10 cellular contexts compared by ENCODE assay signal in the genomic region with DNA sequence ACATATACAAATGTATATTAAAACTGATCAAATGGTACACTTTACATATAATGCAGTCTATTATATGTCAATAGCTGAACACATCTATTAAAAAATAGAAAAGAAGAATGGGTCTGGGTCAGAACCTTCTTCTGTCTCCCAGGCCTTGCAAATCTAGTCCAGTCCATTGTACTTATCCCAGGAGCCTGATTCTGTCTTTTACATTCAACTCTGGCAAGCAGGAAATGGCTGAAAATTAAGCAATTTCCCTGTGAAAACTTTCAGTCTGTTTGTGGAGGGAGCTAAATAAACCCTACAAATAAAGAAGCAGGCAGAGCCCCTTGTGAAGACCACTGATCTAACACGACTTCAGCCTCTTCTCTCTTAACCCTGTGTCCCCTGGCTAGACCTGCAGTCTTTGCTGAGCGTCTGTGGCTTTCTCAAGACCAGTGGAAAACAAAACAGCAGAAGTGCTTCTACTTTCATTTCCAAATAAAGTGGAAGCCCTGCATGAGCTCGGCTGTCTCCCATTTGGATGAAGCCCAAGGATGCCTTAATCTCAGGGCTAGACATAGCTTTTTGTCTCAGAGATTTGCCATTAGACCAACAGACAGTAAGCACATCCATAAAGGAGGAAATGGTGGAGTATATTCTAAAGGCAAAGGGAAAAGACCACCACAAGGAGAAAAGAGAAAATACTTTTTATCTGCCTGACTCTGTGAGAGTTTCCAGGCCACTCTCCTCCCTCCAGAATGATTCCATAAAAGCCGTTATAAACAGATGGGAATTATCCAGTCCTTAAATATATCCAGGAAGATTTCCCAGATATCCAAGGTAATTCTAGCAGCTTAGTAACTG. TPM values are rescaled to one million over a fixed set of nuclear protein-coding genes. Genes with fewer than 3 reads are reported as not detected.
DNase-seq lines count a peak whose midpoint lies in the region; ATAC-seq, FAIRE-seq and TF ChIP-seq lines count a peak whose summit lies in the region.
"Had no signal": no experiment of that assay in that cellular context is flagged by ENCODE, and none has a peak within 500 bp of the region (broad histone marks: within the 10 kb centered on the region; RNA-seq: fewer than 3 reads in every experiment).

No MANE protein-coding gene starts in this region.

- no peak for TF ChIP-seq CTCF in right atrium auricular region (IDR thresholded peaks at IDR 0.05)
- TF ChIP-seq CTCF in smooth muscle cell (IDR thresholded peaks at IDR 0.05; ENCODE audit: borderline replicate concordance, insufficient read depth, poor library complexity, severe bottlenecking): no peak

- peak overlapping the region; percentile 55 to 67 for H3K27ac ChIP-seq in right atrium auricular region
- peak overlapping the region; percentile 35 for H3K27ac ChIP-seq in smooth muscle cell (ENCODE audit: low read depth)

- peak overlapping the region; percentile 68 for H2AFZ ChIP-seq in smooth muscle cell (ENCODE audit: low read depth)

- peak overlapping the region; percentile 23 for H3K27ac Mint-ChIP-seq in activated T-helper 1 cell treated with anti-CD3 and anti-CD28 coated beads, Interleukin-12 subunit alpha, Interleukin-12 subunit beta, Interleukin-2, Interleukin-4 antibody, amounts not matched to agents 30 ng/mL and 10 ng/mL and 1 ng/mL, durations not matched to agents 14 hours and 24 hours and 36 hours

- H3K27me3 Mint-ChIP-seq in activated T-helper 1 cell treated with anti-CD3 and anti-CD28 coated beads, Interleukin-12 subunit alpha, Interleukin-12 subunit beta, Interleukin-2, Interleukin-4 antibody, amounts not matched to agents 30 ng/mL and 10 ng/mL and 1 ng/mL, durations not matched to agents 14 hours and 24 hours and 36 hours (ENCODE audit: insufficient read depth): no peaks in the 10 kb centered on the region

- H3K9ac ChIP-seq in smooth muscle cell (ENCODE audit: low read depth): no peak overlapping the region

- H3K4me1 ChIP-seq in right atrium auricular region (peaks cover 0 to 11% of the 10 kb centered on the region in 2 donors), smooth muscle cell (ENCODE audit: low read depth) (no peaks in the 10 kb centered on the region)

- H3K36me3 Mint-ChIP-seq in activated T-helper 1 cell treated with anti-CD3 and anti-CD28 coated beads, Interleukin-12 subunit alpha, Interleukin-12 subunit beta, Interleukin-2, Interleukin-4 antibody, amounts not matched to agents 30 ng/mL and 10 ng/mL and 1 ng/mL, durations not matched to agents 14 hours and 24 hours and 36 hours (ENCODE audit: low read depth): peaks cover 18% of the 10 kb centered on the region

- 14% methylated on average over 4 of the region's 4 CpGs for WGBS in smooth muscle cell (ENCODE audit: low lambda C conversion rate)

- no peaks in the 10 kb centered on the region for H3K36me3 ChIP-seq in right atrium auricular region
- no peaks in the 10 kb centered on the region for H3K36me3 ChIP-seq in smooth muscle cell (ENCODE audit: low read depth)

- peaks cover 12% of the 10 kb centered on the region for H3K9me3 Mint-ChIP-seq in activated T-helper 1 cell treated with anti-CD3 and anti-CD28 coated beads, Interleukin-12 subunit alpha, Interleukin-12 subunit beta, Interleukin-2, Interleukin-4 antibody, amounts not matched to agents 30 ng/mL and 10 ng/mL and 1 ng/mL, durations not matched to agents 14 hours and 24 hours and 36 hours

- DNase-seq in GM19239 (ENCODE audit: insufficient read length, low spot score) (peak; percentile 13), right atrium auricular region (ENCODE audit: low spot score) (no peak), smooth muscle cell (lab: John Stamatoyannopoulos, UW; ENCODE audit: unreplicated experiment) (no peak), inferior parietal cortex (ENCODE audit: extremely low spot score) (no peak)
- no peak for DNase-seq in activated T-helper 1 cell treated with anti-CD3 and anti-CD28 coated beads, Interleukin-12 subunit alpha, Interleukin-12 subunit beta, Interleukin-2, Interleukin-4 antibody, amounts not matched to agents 30 ng/mL and 10 ng/mL and 1 ng/mL, durations not matched to agents 14 hours and 24 hours and 36 hours (ENCODE audit: low spot score)
- DNase-seq: SHP77; stimulated activated naive CD8-positive, alpha-beta T cell treated with anti-CD3 and anti-CD28 coated beads, Interleukin-15, Interleukin-2, amounts not matched to agents 100 U/mL and 50 U/mL, for 24 hours had no signal

- ATAC-seq in HG03196 (IDR thresholded peaks at IDR 0.05; ENCODE audit: unreplicated experiment): no peak
- no peak for ATAC-seq in HG02678 (IDR thresholded peaks at IDR 0.05; ENCODE audit: unreplicated experiment)
- ATAC-seq: stimulated activated naive CD8-positive, alpha-beta T cell treated with anti-CD3 and anti-CD28 coated beads, Interleukin-15, Interleukin-2, amounts not matched to agents 100 U/mL and 50 U/mL, for 24 hours had no signal

- H3K9me3 ChIP-seq in right atrium auricular region: no peaks in the 10 kb centered on the region
- H3K9me3 ChIP-seq in smooth muscle cell (replicated peaks; ENCODE audit: low read depth): no peaks in the 10 kb centered on the region

- H3K27me3 ChIP-seq in right atrium auricular region: no peaks in the 10 kb centered on the region
- H3K27me3 ChIP-seq in smooth muscle cell (ENCODE audit: low read depth): peaks cover 3% of the 10 kb centered on the region

- intact Hi-C loops in activated T-helper 1 cell treated with anti-CD3 and anti-CD28 coated beads, Interleukin-12 subunit alpha, Interleukin-12 subunit beta, Interleukin-2, Interleukin-4 antibody, amounts not matched to agents 30 ng/mL and 10 ng/mL and 1 ng/mL, durations not matched to agents 14 hours and 24 hours and 36 hours (cut with micrococcal nuclease): no loop called here

- no peaks in the 10 kb centered on the region for H3K79me2 ChIP-seq in smooth muscle cell (ENCODE audit: low read depth)

- H3K4me2 ChIP-seq in smooth muscle cell: peak overlapping the region; percentile 76

- no peaks in the 10 kb centered on the region for H4K20me1 ChIP-seq in smooth muscle cell (ENCODE audit: low read depth)

- H3K4me3 Mint-ChIP-seq in activated T-helper 1 cell treated with anti-CD3 and anti-CD28 coated beads, Interleukin-12 subunit alpha, Interleukin-12 subunit beta, Interleukin-2, Interleukin-4 antibody, amounts not matched to agents 30 ng/mL and 10 ng/mL and 1 ng/mL, durations not matched to agents 14 hours and 24 hours and 36 hours: peak overlapping the region; percentile 32

- H3K4me3 ChIP-seq in right atrium auricular region (peak overlapping the region in 1 of 2 donors; percentile 3), smooth muscle cell (no peak overlapping the region)

- FAIRE-seq in GM19239 (lab: Jason Lieb, UNC): peak; percentile 84
- FAIRE-seq: colon had no signal

- H3K4me1 Mint-ChIP-seq in activated T-helper 1 cell treated with anti-CD3 and anti-CD28 coated beads, Interleukin-12 subunit alpha, Interleukin-12 subunit beta, Interleukin-2, Interleukin-4 antibody, amounts not matched to agents 30 ng/mL and 10 ng/mL and 1 ng/mL, durations not matched to agents 14 hours and 24 hours and 36 hours (ENCODE audit: low read depth): peaks cover 23% of the 10 kb centered on the region

- no peaks in the 10 kb centered on the region for H3F3A ChIP-seq in smooth muscle cell (ENCODE audit: low read depth)

RNA-seq across cellular contexts. Expression of a gene that starts 48.2 kb away (rescaled TPM):
- total RNA-seq in activated T-helper 1 cell treated with anti-CD3 and anti-CD28 coated beads, Interleukin-12 subunit alpha, Interleukin-12 subunit beta, Interleukin-2, Interleukin-4 antibody, amounts not matched to agents 30 ng/mL and 10 ng/mL and 1 ng/mL, durations not matched to agents 14 hours and 24 hours and 36 hours: 28.0 and 30.0 TPM in 2 replicates
- total RNA-seq in right atrium auricular region: 10 to 100 TPM in 1 of 2 donors, 1 to 10 TPM in 1; 6.0 to 10.9 TPM
- total RNA-seq in smooth muscle cell: 0.99 and 1.0 TPM in 2 replicates
- polyA plus RNA-seq in smooth muscle cell: 1.3 and 1.7 TPM in 2 replicates
